In genomic region chr20:37920270-37920669, GRCh38 we compare ENCODE assay signal across 25 cellular contexts. TPM values are rescaled to one million over a fixed set of nuclear protein-coding genes. Genes with fewer than 3 reads are reported as not detected.
A peak's percentile ranks its signal among the peaks of the same experiment; 100 is the strongest.
DNase-seq lines count a peak whose midpoint lies in the region; ATAC-seq and TF ChIP-seq lines count a peak whose summit lies in the region.
"Had no signal": no experiment of that assay in that cellular context is flagged by ENCODE, and none has a peak within 500 bp of the region (broad histone marks: within the 10 kb centered on the region; RNA-seq: fewer than 3 reads in every experiment).

No MANE protein-coding gene starts in this region.

- intact Hi-C loops in MCF 10A (cut with micrococcal nuclease): no loop called here

- CTCF ChIA-PET in MCF 10A (lab: Yijun Ruan, JAX): interaction anchor here (0.5 kb wide), 1 partner anchor 263 kb away, joined by 4 read pairs; no protein-coding TSS in a partner anchor

- no peaks in the 10 kb centered on the region for H3K9me3 Mint-ChIP-seq in stimulated activated effector memory CD8-positive, alpha-beta T cell treated with anti-CD3 and anti-CD28 coated beads, Interleukin-12 subunit alpha, Interleukin-12 subunit beta, amount 100 ng/mL, for 72 hours
- H3K9me3 Mint-ChIP-seq in MCF 10A (ENCODE audit: unreplicated experiment): no peaks in the 10 kb centered on the region
- H3K9me3 Mint-ChIP-seq: activated naive CD8-positive, alpha-beta T cell treated with anti-CD3 and anti-CD28 coated beads, Interleukin-2, amount 10 ng/mL, durations not matched to agents 7 days and 5 days; CD4-positive, alpha-beta T cell; H9; IgD-negative memory B cell; nephron progenitor cell had no signal

- peak; percentile 46 for ATAC-seq in stimulated activated effector memory CD8-positive, alpha-beta T cell treated with anti-CD3 and anti-CD28 coated beads, Interleukin-12 subunit alpha, Interleukin-12 subunit beta, amount 100 ng/mL, for 72 hours
- no peak for ATAC-seq in GM18519 (IDR thresholded peaks at IDR 0.05; ENCODE audit: low FRiP score, unreplicated experiment)
- ATAC-seq: foreskin keratinocyte, PC-3 had no signal

- no peaks in the 10 kb centered on the region for H3K36me3 Mint-ChIP-seq in stimulated activated effector memory CD8-positive, alpha-beta T cell treated with anti-CD3 and anti-CD28 coated beads, Interleukin-12 subunit alpha, Interleukin-12 subunit beta, amount 100 ng/mL, for 72 hours
- no peaks in the 10 kb centered on the region for H3K36me3 Mint-ChIP-seq in MCF 10A (ENCODE audit: insufficient read depth, unreplicated experiment)
- H3K36me3 Mint-ChIP-seq: activated naive CD8-positive, alpha-beta T cell treated with anti-CD3 and anti-CD28 coated beads, Interleukin-2, amount 10 ng/mL, durations not matched to agents 7 days and 5 days; IgD-negative memory B cell had no signal

- peak overlapping the region; percentile 9 for H3K4me3 Mint-ChIP-seq in stimulated activated effector memory CD8-positive, alpha-beta T cell treated with anti-CD3 and anti-CD28 coated beads, Interleukin-12 subunit alpha, Interleukin-12 subunit beta, amount 100 ng/mL, for 72 hours
- H3K4me3 Mint-ChIP-seq in MCF 10A (ENCODE audit: unreplicated experiment): no peak overlapping the region
- H3K4me3 Mint-ChIP-seq: activated naive CD8-positive, alpha-beta T cell treated with anti-CD3 and anti-CD28 coated beads, Interleukin-2, amount 10 ng/mL, durations not matched to agents 7 days and 5 days; CD4-positive, alpha-beta T cell; H9; nephron progenitor cell had no signal

- TF ChIP-seq CTCF in MCF 10A (IDR thresholded peaks at IDR 0.05; ENCODE audit: unreplicated experiment): no peak

- peaks cover 28% of the 10 kb centered on the region for H3K4me1 Mint-ChIP-seq in stimulated activated effector memory CD8-positive, alpha-beta T cell treated with anti-CD3 and anti-CD28 coated beads, Interleukin-12 subunit alpha, Interleukin-12 subunit beta, amount 100 ng/mL, for 72 hours
- H3K4me1 Mint-ChIP-seq in MCF 10A (ENCODE audit: insufficient read depth, unreplicated experiment): peaks cover 21% of the 10 kb centered on the region

- no TSS peak for BruUV-seq in MCF 10A (replicated peaks; lab: Mats Ljungman, UMichigan)

- H3K27ac Mint-ChIP-seq in stimulated activated effector memory CD8-positive, alpha-beta T cell treated with anti-CD3 and anti-CD28 coated beads, Interleukin-12 subunit alpha, Interleukin-12 subunit beta, amount 100 ng/mL, for 72 hours: no peak overlapping the region
- no peak overlapping the region for H3K27ac Mint-ChIP-seq in MCF 10A (ENCODE audit: low read depth, unreplicated experiment)
- H3K27ac Mint-ChIP-seq: activated naive CD8-positive, alpha-beta T cell treated with anti-CD3 and anti-CD28 coated beads, Interleukin-2, amount 10 ng/mL, durations not matched to agents 7 days and 5 days; CD4-positive, alpha-beta T cell; nephron progenitor cell had no signal

- H3K27me3 Mint-ChIP-seq in MCF 10A (ENCODE audit: insufficient read depth, unreplicated experiment): no peaks in the 10 kb centered on the region
- H3K27me3 Mint-ChIP-seq: IgD-negative memory B cell had no signal

- POLR2A ChIA-PET in MCF 10A (lab: Yijun Ruan, JAX): no interaction called here

- DNase-seq in NCI-H2227 (lab: John Stamatoyannopoulos, UW; ENCODE audit: unreplicated experiment) (peak; percentile 21), NCI-H2227 treated with DMSO at 0.1 percent for 48 hours (lab: John Stamatoyannopoulos, UW) (no peak), NCI-H2171 treated with DMSO at 0.1 percent for 48 hours (lab: John Stamatoyannopoulos, UW) (peak; percentile 84), MCF 10A (ENCODE audit: unreplicated experiment) (no peak)
- peak; percentile 28 for DNase-seq in stimulated activated CD4-positive, alpha-beta T cell treated with anti-CD3 and anti-CD28 coated beads, Interleukin-1b, Interleukin-23, amount 100 ng/mL, for 48 hours
- DNase-seq in stimulated activated CD4-positive, alpha-beta T cell treated with anti-CD3 and anti-CD28 coated beads, Interleukin-4, amount 100 ng/mL, for 4 hours: no peak
- no peak for DNase-seq in stimulated activated effector memory CD8-positive, alpha-beta T cell treated with anti-CD3 and anti-CD28 coated beads, Interleukin-12 subunit alpha, Interleukin-12 subunit beta, amount 100 ng/mL, for 72 hours (ENCODE audit: low spot score in 2 of 2)
- DNase-seq: activated CD8-positive, alpha-beta memory T cell treated with anti-CD3 and anti-CD28 coated beads, Interleukin-2, amount 50 U/mL, for 4 hours; activated naive CD8-positive, alpha-beta T cell treated with anti-CD3 and anti-CD28 coated beads, Interleukin-2, amount 10 ng/mL, durations not matched to agents 7 days and 5 days; AML-193; caudate nucleus; CD4-positive, alpha-beta T cell; foreskin keratinocyte; H9; mammary epithelial cell; NCI-H1694; NCI-H226; nephron progenitor cell; ovary; PC-3; Right ventricle myocardium superior; trophoblast cell had no signal

RNA-seq across cellular contexts. Expression of gene VSTM2L, which starts 17.3 kb away (rescaled TPM):
- 15.6 and 16.4 TPM in 2 replicates for total RNA-seq in MCF 10A (2022)
- total RNA-seq: activated naive CD8-positive, alpha-beta T cell treated with anti-CD3 and anti-CD28 coated beads, Interleukin-2, amount 10 ng/mL, durations not matched to agents 7 days and 5 days; CD4-positive, alpha-beta T cell; skeletal muscle tissue had no signal

Comparison
In these comparisons a context has a peak if more than half of its experiments do, and no peak if none do; other contexts are left out.
1. DNase-seq: peak in NCI-H2227 (single experiment), stimulated activated CD4-positive, alpha-beta T cell treated with anti-CD3 and anti-CD28 coated beads, Interleukin-1b, Interleukin-23, amount 100 ng/mL, for 48 hours (single experiment) and NCI-H2171 treated with DMSO at 0.1 percent for 48 hours (single experiment); none in NCI-H2227 treated with DMSO at 0.1 percent for 48 hours (single experiment), stimulated activated CD4-positive, alpha-beta T cell treated with anti-CD3 and anti-CD28 coated beads, Interleukin-4, amount 100 ng/mL, for 4 hours (0 of 2), stimulated activated effector memory CD8-positive, alpha-beta T cell treated with anti-CD3 and anti-CD28 coated beads, Interleukin-12 subunit alpha, Interleukin-12 subunit beta, amount 100 ng/mL, for 72 hours (0 of 2) and MCF 10A (single experiment).